8 cellular contexts compared by ENCODE assay signal in genomic region chr4:10108818-10109783, GRCh38. TPM values are rescaled to one million over a fixed set of nuclear protein-coding genes. Genes with fewer than 3 reads are reported as not detected.
DNase-seq lines count a peak whose midpoint lies in the region; ATAC-seq and TF ChIP-seq lines count a peak whose summit lies in the region.

No MANE protein-coding gene starts in this region.

- no peaks in the 10 kb centered on the region for H3K27me3 Mint-ChIP-seq in CD4-positive, alpha-beta memory T cell
- H3K27me3 Mint-ChIP-seq in T-helper 17 cell (no peaks in the 10 kb centered on the region), neural crest cell (ENCODE audit: low read depth) (no peaks in the 10 kb centered on the region)

- ATAC-seq in T-helper 17 cell, result peak; percentile 57
- no peak for ATAC-seq in HG02870 (IDR thresholded peaks at IDR 0.05; ENCODE audit: unreplicated experiment)

- peak in 4 of 5 donors; percentile 45 to 85 (median 49) for DNase-seq in CD4-positive, alpha-beta memory T cell
- peak in 1 of 3 donors; percentile 35 for DNase-seq in T-helper 17 cell
- DNase-seq in neural crest cell (ENCODE audit: low read depth, low spot score), result no peak
- no peak for DNase-seq in DMS79 treated with DMSO at 0.1 percent for 48 hours (lab: John Stamatoyannopoulos, UW)
- no peak for DNase-seq in amygdala (lab: John Stamatoyannopoulos, UW)
- DNase-seq in GM10266 (ENCODE audit: extremely low spot score), result no peak

- H3K27me3 ChIP-seq in CD4-positive, alpha-beta memory T cell (ENCODE audit: insufficient read depth, low read length), result no peaks in the 10 kb centered on the region

- H3K9me3 Mint-ChIP-seq in CD4-positive, alpha-beta memory T cell, result no peaks in the 10 kb centered on the region
- H3K9me3 Mint-ChIP-seq in neural crest cell, result no peaks in the 10 kb centered on the region

- peak overlapping the region in 1 of 2 donors; percentile 9 for H3K4me3 ChIP-seq in CD4-positive, alpha-beta memory T cell (ENCODE audit: low read length in 2 of 2)

- intact Hi-C loops in CD4-positive, alpha-beta memory T cell (cut with micrococcal nuclease), result no loop called here

- CTCF ChIA-PET in CD4-positive, alpha-beta memory T cell (lab: Charles Lee; ENCODE audit: partially characterized antibody), result interaction anchor here (1.5 to 4.2 kb wide), 2 partner anchors 8 to 13 kb away, joined by 6 to 24 read pairs; no protein-coding TSS in a partner anchor

- TF ChIP-seq CTCF in neural crest cell (conservative IDR thresholded peaks at IDR 0.05) (no peak), GM10266 (IDR thresholded peaks at IDR 0.05; ENCODE audit: control insufficient read depth, insufficient read depth, low read depth, missing control alignments) (no peak)

- H3K27ac Mint-ChIP-seq in CD4-positive, alpha-beta memory T cell, result peak overlapping the region; percentile 92 to 99 (median 95)
- peak overlapping the region; percentile 97 for H3K27ac Mint-ChIP-seq in T-helper 17 cell
- peak overlapping the region; percentile 78 for H3K27ac Mint-ChIP-seq in neural crest cell (ENCODE audit: unreplicated experiment)

- H3K4me3 Mint-ChIP-seq in CD4-positive, alpha-beta memory T cell, result peak overlapping the region; percentile 61 to 82 (median 74)
- H3K4me3 Mint-ChIP-seq in T-helper 17 cell, result peak overlapping the region; percentile 86
- H3K4me3 Mint-ChIP-seq in neural crest cell, result peak overlapping the region; percentile 49

- H3K36me3 ChIP-seq in CD4-positive, alpha-beta memory T cell (ENCODE audit: insufficient read depth, low read length), result peaks cover 68% of the 10 kb centered on the region

- H3K4me1 ChIP-seq in CD4-positive, alpha-beta memory T cell (ENCODE audit: insufficient read depth, low read length), result peaks cover 100% of the 10 kb centered on the region

- no peaks in the 10 kb centered on the region for H3K9me3 ChIP-seq in CD4-positive, alpha-beta memory T cell (ENCODE audit: control insufficient read depth in 1 of 2, low read length in 2 of 2)
- no peaks in the 10 kb centered on the region for H3K9me3 ChIP-seq in T-helper 17 cell (ENCODE audit: control insufficient read depth, low read length, poor library complexity, severe bottlenecking)

- peaks cover 80 to 100% (median 94%) of the 10 kb centered on the region in 4 donors for H3K4me1 Mint-ChIP-seq in CD4-positive, alpha-beta memory T cell
- peaks cover 87% of the 10 kb centered on the region for H3K4me1 Mint-ChIP-seq in T-helper 17 cell
- peaks cover 47% of the 10 kb centered on the region for H3K4me1 Mint-ChIP-seq in neural crest cell

- POLR2A ChIA-PET in CD4-positive, alpha-beta memory T cell (lab: Charles Lee; ENCODE audit: partially characterized antibody), result interaction anchor here (1.0 to 19.7 kb wide), 3 partner anchors 8 to 15 kb away, joined by 4 to 396 read pairs (median 49); partner anchors contain the start of gene WDR1

- H3K36me3 Mint-ChIP-seq in CD4-positive, alpha-beta memory T cell, result peaks cover 53 to 94% of the 10 kb centered on the region in 2 donors
- H3K36me3 Mint-ChIP-seq in T-helper 17 cell (ENCODE audit: low read depth) (peaks cover 4% of the 10 kb centered on the region), neural crest cell (ENCODE audit: low read depth) (peaks cover 6% of the 10 kb centered on the region)

- peak overlapping the region; percentile 74 for H3K27ac ChIP-seq in CD4-positive, alpha-beta memory T cell (ENCODE audit: low read depth, low read length)
- peak overlapping the region; percentile 83 for H3K27ac ChIP-seq in cingulate gyrus (ENCODE audit: low read depth, low read length)

RNA-seq across cellular contexts. Expression of gene WDR1, which starts 7.5 kb away (rescaled TPM):
- total RNA-seq in CD4-positive, alpha-beta memory T cell, result 100 to 1,000 TPM; 295 to 298 TPM
- polyA plus RNA-seq in CD4-positive, alpha-beta memory T cell, result 100 to 1,000 TPM; 337 to 348 TPM
- 100 to 1,000 TPM; 268 to 366 TPM for total RNA-seq in T-helper 17 cell
- 154 and 155 TPM in 2 replicates for total RNA-seq in neural crest cell

Comparison
In these comparisons a context has a peak if more than half of its experiments do, and no peak if none do; other contexts are left out.
1. DNase-seq: peak in CD4-positive, alpha-beta memory T cell (4 of 5); none in neural crest cell (single experiment), DMS79 treated with DMSO at 0.1 percent for 48 hours (single experiment), amygdala (0 of 56) and GM10266 (single experiment).
2. Peak in every context shown above with its lines, with median percentiles within 50 percentile points of each other: H3K27ac Mint-ChIP-seq and H3K4me3 Mint-ChIP-seq.